8 cellular contexts compared by ENCODE assay signal in the genomic region with DNA sequence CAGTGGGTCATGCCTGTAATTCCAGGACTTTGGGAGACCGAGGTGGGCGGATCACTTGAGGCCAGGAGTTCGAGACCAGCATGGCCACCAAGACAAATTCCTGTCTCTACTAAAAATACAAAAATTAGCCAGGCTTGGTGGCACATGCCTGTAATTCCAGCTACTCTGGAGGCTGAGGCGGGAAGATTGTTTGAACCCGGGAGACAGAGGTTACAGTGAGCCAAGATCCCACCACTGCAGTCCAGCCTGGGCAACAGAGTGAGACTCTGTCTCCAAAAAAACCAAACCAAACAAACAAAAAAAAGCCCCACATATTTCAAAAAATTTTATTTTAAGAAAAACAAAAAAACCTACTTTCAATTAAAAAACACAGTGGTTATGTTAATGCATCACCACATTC. TPM values are rescaled to one million over a fixed set of nuclear protein-coding genes. Genes with fewer than 3 reads are reported as not detected.
DNase-seq lines count a peak whose midpoint lies in the region; ATAC-seq and TF ChIP-seq lines count a peak whose summit lies in the region.
"Not testable (repeated sequence)": the region's sequence is repeated elsewhere in the genome, so short reads cannot be mapped to it uniquely, and the experiment has no call there.

No MANE protein-coding gene starts in this region.

- H2AFZ ChIP-seq in GM23248 = peak overlapping the region; percentile 98

- WGBS in GM23248 (ENCODE audit: low coverage in 1 of 2, low lambda C conversion rate in 2 of 2, missing lambda C conversion rate in 2 of 2), 2 experiments = 97 to 100% methylated on average over 5 of the region's 5 CpGs

- CTCF ChIA-PET in A673 (lab: Charles Lee); activated CD4-positive, alpha-beta memory T cell treated with anti-CD3 and anti-CD28 coated beads, Interleukin-2, amount 10 ng/mL, durations not matched to agents 7 days and 5 days (lab: Charles Lee): not testable (repeated sequence)

- not testable (repeated sequence) for H3K27ac Mint-ChIP-seq in activated CD4-positive, alpha-beta memory T cell treated with anti-CD3 and anti-CD28 coated beads, Interleukin-2, amount 10 ng/mL, durations not matched to agents 7 days and 5 days

- in situ Hi-C loops in GM23248 (cut with MboI); brain microvascular endothelial cell (cut with HindIII; ENCODE audit: low pct_ligation_motif_present, low sequenced_read_pairs): not testable (repeated sequence)

- not testable (repeated sequence) for ATAC-seq in lower lobe of right lung

- not testable (repeated sequence) for H3K9me3 Mint-ChIP-seq in activated CD4-positive, alpha-beta memory T cell treated with anti-CD3 and anti-CD28 coated beads, Interleukin-2, amount 10 ng/mL, durations not matched to agents 7 days and 5 days

- not testable (repeated sequence) for H3K4me1 ChIP-seq in A673 (ENCODE audit: insufficient read depth, low read length, poor library complexity, severe bottlenecking); GM23248 (ENCODE audit: insufficient read depth); NT2/D1 (ENCODE audit: insufficient read depth, insufficient read length)
- H3K4me1 ChIP-seq in lower lobe of right lung = peaks cover 23% of the 10 kb centered on the region

- H3K9me2 ChIP-seq in GM23248 (ENCODE audit: insufficient read depth) = not testable (repeated sequence)

- peaks cover 66% of the 10 kb centered on the region for H3K79me2 ChIP-seq in GM23248 (ENCODE audit: insufficient read depth)

- not testable (repeated sequence) for TF ChIP-seq CTCF in A673 (conservative IDR thresholded peaks at IDR 0.05; ENCODE audit: low read depth, low read length); brain microvascular endothelial cell (IDR thresholded peaks at IDR 0.05; ENCODE audit: low read depth, low read length, missing control alignments); fibroblast of mammary gland (conservative IDR thresholded peaks at IDR 0.05; ENCODE audit: control insufficient read depth, insufficient read depth, low read depth, low read length); lower lobe of right lung (IDR thresholded peaks at IDR 0.05); retinal pigment epithelial cell (conservative IDR thresholded peaks at IDR 0.05; ENCODE audit: low read depth, low read length)

- not testable (repeated sequence) for H3F3A ChIP-seq in GM23248 (ENCODE audit: insufficient read depth)

- not testable (repeated sequence) for BruUV-seq in A673 (replicated peaks; lab: Mats Ljungman, UMichigan)

- H3K4me3 ChIP-seq in A673 (ENCODE audit: low read depth, low read length, poor library complexity, severe bottlenecking) = peak overlapping the region; percentile 75
- H3K4me3 ChIP-seq in GM23248 = peak overlapping the region; percentile 92
- peak overlapping the region; percentile 87 for H3K4me3 ChIP-seq in NT2/D1 (ENCODE audit: insufficient read length, low read depth)
- H3K4me3 ChIP-seq in brain microvascular endothelial cell (ENCODE audit: low read depth, low read length) = peak overlapping the region; percentile 99
- peak overlapping the region; percentile 100 for H3K4me3 ChIP-seq in fibroblast of mammary gland (ENCODE audit: control insufficient read depth, low read depth, low read length)
- H3K4me3 ChIP-seq in lower lobe of right lung = peak overlapping the region; percentile 63
- peak overlapping the region; percentile 94 for H3K4me3 ChIP-seq in retinal pigment epithelial cell (ENCODE audit: low read length)

- not testable (repeated sequence) for H3K27me3 ChIP-seq in A673 (replicated peaks; ENCODE audit: insufficient read depth, low read depth, low read length, poor library complexity); GM23248 (replicated peaks; ENCODE audit: insufficient read depth); NT2/D1 (ENCODE audit: insufficient read depth, insufficient read length); brain microvascular endothelial cell (replicated peaks); lower lobe of right lung (ENCODE audit: low read depth)

- peaks cover 14% of the 10 kb centered on the region for H3K36me3 ChIP-seq in A673 (ENCODE audit: insufficient read depth, low read length, poor library complexity, severe bottlenecking)
- H3K36me3 ChIP-seq in GM23248 (ENCODE audit: low read depth) = 0 out of 2 replicates have a peak, but pooled peaks cover 10% of the 10 kb centered on the region
- peaks cover 21% of the 10 kb centered on the region for H3K36me3 ChIP-seq in NT2/D1 (ENCODE audit: insufficient read depth, insufficient read length, low read length)
- H3K36me3 ChIP-seq in brain microvascular endothelial cell (replicated peaks); lower lobe of right lung: not testable (repeated sequence)

- not testable (repeated sequence) for H4K20me1 ChIP-seq in GM23248 (ENCODE audit: insufficient read depth)

- peak overlapping the region; percentile 92 for H3K9ac ChIP-seq in GM23248
- H3K9ac ChIP-seq in NT2/D1 (ENCODE audit: insufficient read length, low read depth) = peak overlapping the region; percentile 93

- POLR2A ChIA-PET in A673 (lab: Charles Lee; ENCODE audit: low non-redundant PET) = not testable (repeated sequence)
- POLR2A ChIA-PET in activated CD4-positive, alpha-beta memory T cell treated with anti-CD3 and anti-CD28 coated beads, Interleukin-2, amount 10 ng/mL, durations not matched to agents 7 days and 5 days (lab: Charles Lee) = interaction anchor here (1.0 to 3.5 kb wide), 4 partner anchors 39 to 797 kb away, joined by 3 to 25 read pairs (median 8); partner anchors contain the start of genes CD28, CYP20A1 and ICA1L

- H3K27ac ChIP-seq in A673 (ENCODE audit: low read depth, low read length, poor library complexity, severe bottlenecking); GM23248; brain microvascular endothelial cell; lower lobe of right lung: not testable (repeated sequence)

- H3K36me3 Mint-ChIP-seq in activated CD4-positive, alpha-beta memory T cell treated with anti-CD3 and anti-CD28 coated beads, Interleukin-2, amount 10 ng/mL, durations not matched to agents 7 days and 5 days (ENCODE audit: low read depth) = peaks cover 15% of the 10 kb centered on the region

- H3K27me3 Mint-ChIP-seq in activated CD4-positive, alpha-beta memory T cell treated with anti-CD3 and anti-CD28 coated beads, Interleukin-2, amount 10 ng/mL, durations not matched to agents 7 days and 5 days = not testable (repeated sequence)

- intact Hi-C loops in A673 (cut with micrococcal nuclease; ENCODE audit: unreplicated experiment); lower lobe of right lung (cut with DNase I): not testable (repeated sequence)

- peak overlapping the region; percentile 91 for H3K4me2 ChIP-seq in GM23248 (ENCODE audit: unreplicated experiment)

- DNase-seq in A673 (ENCODE audit: low spot score); GM23248; NT2/D1 (ENCODE audit: low read depth, low spot score); activated CD4-positive, alpha-beta memory T cell treated with anti-CD3 and anti-CD28 coated beads, Interleukin-2, amount 10 ng/mL, durations not matched to agents 7 days and 5 days; brain microvascular endothelial cell; fibroblast of mammary gland (ENCODE audit: low read depth); lower lobe of right lung; retinal pigment epithelial cell (ENCODE audit: low read depth): not testable (repeated sequence)

- peak overlapping the region; percentile 91 for H3K4me3 Mint-ChIP-seq in activated CD4-positive, alpha-beta memory T cell treated with anti-CD3 and anti-CD28 coated beads, Interleukin-2, amount 10 ng/mL, durations not matched to agents 7 days and 5 days

- peaks cover 34% of the 10 kb centered on the region for H3K4me1 Mint-ChIP-seq in activated CD4-positive, alpha-beta memory T cell treated with anti-CD3 and anti-CD28 coated beads, Interleukin-2, amount 10 ng/mL, durations not matched to agents 7 days and 5 days

- not testable (repeated sequence) for H3K9me3 ChIP-seq in A673 (ENCODE audit: low read depth, low read length, poor library complexity, severe bottlenecking); GM23248 (ENCODE audit: low read depth); NT2/D1 (ENCODE audit: insufficient read depth, low read length); lower lobe of right lung

RNA-seq across cellular contexts. Expression of gene WDR12, which starts 1.2 kb away (rescaled TPM):
- 152 and 164 TPM in 2 replicates for total RNA-seq in A673 (2021)
- total RNA-seq in GM23248 (2014; rRNA removed; shearing (Covaris generic)) = 16.2 and 45.8 TPM in 2 replicates
- polyA plus RNA-seq in GM23248 (2016; fragmentation: Nextera tagmentation; extraction: Ambion mirVana) = 60.3 and 66.1 TPM in 2 replicates
- 10 to 100 TPM; 41.3 to 42.1 TPM for total RNA-seq in activated CD4-positive, alpha-beta memory T cell treated with anti-CD3 and anti-CD28 coated beads, Interleukin-2, amount 10 ng/mL, durations not matched to agents 7 days and 5 days
- 21.2 TPM for total RNA-seq in lower lobe of right lung

RNA-seq across cellular contexts. Expression of gene CARF, which starts 1.8 kb away (rescaled TPM):
- total RNA-seq in A673 (2021) = 5.1 and 7.1 TPM in 2 replicates
- 8.1 and 9.5 TPM in 2 replicates for total RNA-seq in GM23248 (2014; rRNA removed; shearing (Covaris generic))
- polyA plus RNA-seq in GM23248 (2016; fragmentation: Nextera tagmentation; extraction: Ambion mirVana) = 4.3 and 4.8 TPM in 2 replicates
- 10 to 100 TPM; 11.9 to 12.3 TPM for total RNA-seq in activated CD4-positive, alpha-beta memory T cell treated with anti-CD3 and anti-CD28 coated beads, Interleukin-2, amount 10 ng/mL, durations not matched to agents 7 days and 5 days
- total RNA-seq in lower lobe of right lung = 11.4 TPM

RNA-seq across cellular contexts. Expression of gene ICA1L, which starts 38.7 kb away (rescaled TPM):
- total RNA-seq in A673 (2021) (3.2 and 4.7 TPM in 2 replicates), lower lobe of right lung (5.6 TPM)
- 5.4 and 8.1 TPM in 2 replicates for total RNA-seq in GM23248 (2014; rRNA removed; shearing (Covaris generic))
- 3.4 and 3.8 TPM in 2 replicates for polyA plus RNA-seq in GM23248 (2016; fragmentation: Nextera tagmentation; extraction: Ambion mirVana)
- total RNA-seq in activated CD4-positive, alpha-beta memory T cell treated with anti-CD3 and anti-CD28 coated beads, Interleukin-2, amount 10 ng/mL, durations not matched to agents 7 days and 5 days = 1 to 10 TPM; 3.1 to 5.6 TPM
